Comparison of ENCODE assay signal across 25 cellular contexts in genomic region chr9:18037981-18038380, GRCh38.
"Had no signal": no experiment of that assay in that cellular context is flagged by ENCODE, and none has a peak within 500 bp of the region (broad histone marks: within the 10 kb centered on the region; RNA-seq: fewer than 3 reads in every experiment).

No MANE protein-coding gene starts in this region.

- H3K27ac Mint-ChIP-seq: activated CD8-positive, alpha-beta T cell treated with anti-CD3 and anti-CD28 coated beads, Interleukin-2, amount 10 ng/mL, durations not matched to agents 7 days and 5 days; activated naive CD4-positive, alpha-beta T cell treated with anti-CD3 and anti-CD28 coated beads, Interleukin-2, amount 50 U/mL, for 72 hours; activated naive CD8-positive, alpha-beta T cell treated with anti-CD3 and anti-CD28 coated beads, Interleukin-2, amount 50 U/mL, for 24 hours; activated T-cell treated with anti-CD3 and anti-CD28 coated beads, Interleukin-2, amount 50 U/mL, for 24 hours; brain; T-helper 1 cell treated with Interleukin-12 subunit alpha and Interleukin-12 subunit beta and Interleukin-4 antibody, amounts not matched to agents 30 μg/mL and 1 μg/mL, for 36 hours had no signal

- H3K27me3 Mint-ChIP-seq: activated naive CD8-positive, alpha-beta T cell treated with anti-CD3 and anti-CD28 coated beads, Interleukin-2, amount 50 U/mL, for 24 hours; activated T-cell treated with anti-CD3 and anti-CD28 coated beads, Interleukin-2, amount 50 U/mL, for 24 hours; brain; central memory CD8-positive, alpha-beta T cell had no signal

- ATAC-seq: activated CD8-positive, alpha-beta T cell treated with anti-CD3 and anti-CD28 coated beads, Interleukin-2, amount 10 ng/mL, durations not matched to agents 7 days and 5 days; activated naive CD4-positive, alpha-beta T cell treated with anti-CD3 and anti-CD28 coated beads, Interleukin-2, amount 50 U/mL, for 72 hours; activated naive CD8-positive, alpha-beta T cell treated with anti-CD3 and anti-CD28 coated beads, Interleukin-2, amount 50 U/mL, for 24 hours; PC-3 had no signal

- FAIRE-seq: RCC 7860 had no signal

- H3K36me3 Mint-ChIP-seq: activated naive CD4-positive, alpha-beta T cell treated with anti-CD3 and anti-CD28 coated beads, Interleukin-2, amount 50 U/mL, for 72 hours; brain had no signal

- H3K4me3 ChIP-seq: MG63 had no signal

- H3K36me3 ChIP-seq: MG63 had no signal

- H3K9me3 Mint-ChIP-seq: activated naive CD8-positive, alpha-beta T cell treated with anti-CD3 and anti-CD28 coated beads, Interleukin-2, amount 50 U/mL, for 24 hours; activated T-cell treated with anti-CD3 and anti-CD28 coated beads, Interleukin-2, amount 50 U/mL, for 24 hours; brain; T-helper 1 cell treated with Interleukin-12 subunit alpha and Interleukin-12 subunit beta and Interleukin-4 antibody, amounts not matched to agents 30 μg/mL and 1 μg/mL, for 36 hours had no signal

- DNase-seq: activated CD4-positive, alpha-beta T cell treated with anti-CD3 and anti-CD28 coated beads for 48 hours; activated CD4-positive, alpha-beta T cell treated with anti-CD3 and anti-CD28 coated beads, Interleukin-2, amount 50 U/mL, for 4 hours; activated CD4-positive, CD25-positive, alpha-beta regulatory T cell treated with anti-CD3 and anti-CD28 coated beads, Interleukin-2, amount 50 U/mL, for 72 hours; activated CD8-positive, alpha-beta T cell treated with anti-CD3 and anti-CD28 coated beads, Interleukin-2, amount 10 ng/mL, durations not matched to agents 7 days and 5 days; activated effector memory CD4-positive, alpha-beta T cell treated with anti-CD3 and anti-CD28 coated beads, Interleukin-2, amount 50 U/mL, for 16 hours; activated naive CD4-positive, alpha-beta T cell treated with Interleukin-2 at 50 U/mL for 16 hours; activated naive CD8-positive, alpha-beta T cell treated with anti-CD3 and anti-CD28 coated beads, Interleukin-2, amount 50 U/mL, for 24 hours; activated T-cell treated with anti-CD3 and anti-CD28 coated beads, Interleukin-2, amount 50 U/mL, for 24 hours; amniotic stem cell; MG63; MV-4-11; NCI-H1092 treated with DMSO at 0.1 percent for 48 hours; NCI-H1417 treated with DMSO at 0.1 percent for 48 hours; NCI-H1694; NCI-H2029; NCI-H2107; NCI-H524 treated with DMSO at 0.1 percent for 48 hours; NCI-H774; PC-3; SHP77 treated with DMSO at 0.1 percent for 48 hours had no signal

- H3K4me3 Mint-ChIP-seq: activated CD8-positive, alpha-beta T cell treated with anti-CD3 and anti-CD28 coated beads, Interleukin-2, amount 10 ng/mL, durations not matched to agents 7 days and 5 days; activated naive CD8-positive, alpha-beta T cell treated with anti-CD3 and anti-CD28 coated beads, Interleukin-2, amount 50 U/mL, for 24 hours; activated T-cell treated with anti-CD3 and anti-CD28 coated beads, Interleukin-2, amount 50 U/mL, for 24 hours; brain; central memory CD8-positive, alpha-beta T cell; T-helper 1 cell treated with Interleukin-12 subunit alpha and Interleukin-12 subunit beta and Interleukin-4 antibody, amounts not matched to agents 30 μg/mL and 1 μg/mL, for 36 hours had no signal

- H3K9me3 ChIP-seq: MG63 had no signal

- H3K4me1 Mint-ChIP-seq: activated naive CD8-positive, alpha-beta T cell treated with anti-CD3 and anti-CD28 coated beads, Interleukin-2, amount 50 U/mL, for 24 hours; brain; central memory CD8-positive, alpha-beta T cell had no signal
